8 cellular contexts compared by ENCODE assay signal in the genomic region with DNA sequence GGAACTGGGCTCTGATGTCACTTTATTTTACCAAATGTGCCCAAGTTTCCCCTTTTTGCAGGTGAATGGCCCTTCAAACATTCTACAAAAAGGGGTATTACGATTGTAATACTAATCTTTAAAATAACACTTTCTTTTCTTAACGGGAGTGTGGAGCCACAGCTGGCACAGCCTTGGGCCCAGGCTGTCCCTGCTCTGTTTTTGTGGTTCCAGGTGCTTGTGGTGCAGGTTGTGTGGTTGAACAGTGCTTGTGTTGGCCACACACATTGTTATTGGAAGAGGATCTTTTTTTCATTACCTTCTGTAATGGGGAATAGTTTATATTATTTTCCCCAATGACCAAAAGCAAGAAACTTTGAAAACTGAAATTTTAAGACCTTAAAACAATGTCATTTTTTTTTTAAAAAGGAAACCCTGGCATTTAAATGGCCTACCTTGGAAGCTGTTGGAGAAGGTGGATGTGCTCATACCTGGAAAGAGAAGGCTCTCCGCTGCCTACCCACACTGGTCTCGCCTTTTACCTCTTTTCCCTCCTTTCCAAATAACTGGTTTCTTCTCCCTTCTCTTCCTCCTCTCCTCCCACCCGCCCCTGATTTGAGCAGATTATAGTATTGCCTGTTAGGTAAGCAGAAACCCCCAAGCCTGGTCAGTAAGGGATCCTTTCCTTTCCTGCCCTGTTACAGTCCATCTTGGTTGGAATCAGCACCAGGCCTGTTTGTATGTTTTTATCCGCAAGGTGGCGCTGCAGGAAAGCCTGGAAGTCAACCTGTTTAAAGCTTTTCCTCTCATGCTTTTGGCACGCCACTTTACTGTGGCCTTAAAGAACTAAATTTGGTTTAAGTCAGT.
A peak's percentile ranks its signal among the peaks of the same experiment; 100 is the strongest.
DNase-seq lines count a peak whose midpoint lies in the region; ATAC-seq lines count a peak whose summit lies in the region.

No MANE protein-coding gene starts in this region.

- ATAC-seq in HG02938 (IDR thresholded peaks at IDR 0.05; ENCODE audit: unreplicated experiment) = peak; percentile 86

- no peak overlapping the region for H3K27ac ChIP-seq in caudate nucleus (ENCODE audit: low read depth, low read length)

- DNase-seq in SIG-M5 treated with dmso at 0.1 percent for 504 hours (lab: John Stamatoyannopoulos, UW; ENCODE audit: unreplicated experiment) (peak; percentile 44), SIG-M5 (lab: John Stamatoyannopoulos, UW) (no peak), NCI-H2171 (lab: John Stamatoyannopoulos, UW) (peak; percentile 1), caudate nucleus (lab: John Stamatoyannopoulos, UW) (peak in 59 of 61 donors; percentile 2 to 89 (median 42)), kidney glomerular epithelial cell (lab: John Stamatoyannopoulos, UW) (peak; percentile 47)
- DNase-seq in activated CD4-positive, CD25-positive, alpha-beta regulatory T cell treated with anti-CD3 and anti-CD28 coated beads, Interleukin-2, amount 50 U/mL, for 16 hours (ENCODE audit: low read depth, low spot score) = peak; percentile 80
- DNase-seq in stimulated activated CD4-positive, alpha-beta T cell treated with anti-CD3 and anti-CD28 coated beads, Interleukin-2, amount 100 ng/mL, for 48 hours = peak; percentile 84 to 91
